In the genomic region with DNA sequence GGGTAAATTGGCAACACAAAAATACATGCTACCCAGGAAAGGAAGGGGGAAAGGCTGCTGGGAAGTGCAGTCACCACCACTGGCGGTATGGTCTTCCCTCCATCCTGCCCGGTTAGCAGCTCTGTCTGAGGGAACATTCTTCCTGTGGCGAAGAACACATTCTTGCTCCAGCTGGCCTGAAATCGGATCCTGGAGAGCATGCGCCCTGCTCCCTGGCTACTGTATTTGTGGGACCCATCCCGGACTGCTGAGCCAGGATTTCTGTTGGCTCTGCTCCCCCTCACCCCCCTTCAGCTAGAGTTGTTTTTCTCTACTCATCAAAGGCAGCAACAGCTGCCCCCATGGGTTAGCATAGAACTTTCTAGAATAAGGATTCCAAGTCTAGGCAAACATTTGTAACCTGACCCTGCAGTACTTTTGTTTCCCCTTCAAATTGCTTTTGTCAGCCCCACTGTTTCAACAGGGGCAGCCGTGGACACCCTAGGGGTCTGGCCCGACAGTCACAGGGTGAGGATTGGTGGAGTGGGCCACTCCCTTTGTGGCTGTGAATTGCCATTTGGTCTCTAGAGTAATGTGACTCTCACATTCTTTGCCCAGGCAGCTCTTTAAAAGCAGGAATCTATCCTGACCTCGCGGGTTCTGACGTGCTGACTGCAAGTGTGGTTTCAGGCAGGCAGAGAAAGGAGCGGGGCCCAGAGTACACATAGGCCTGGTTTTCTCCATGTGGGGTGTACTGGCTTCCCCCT, we compare ENCODE assay signal across 8 cellular contexts.
DNase-seq lines count a peak whose midpoint lies in the region; ATAC-seq and TF ChIP-seq lines count a peak whose summit lies in the region.

No MANE protein-coding gene starts in this region.

- no peaks in the 10 kb centered on the region for H3K27me3 Mint-ChIP-seq in activated T-cell treated with anti-CD3 and anti-CD28 coated beads, Interleukin-2, amount 50 U/mL, for 72 hours (ENCODE audit: low read depth)

- H3K4me1 Mint-ChIP-seq in activated T-cell treated with anti-CD3 and anti-CD28 coated beads, Interleukin-2, amount 50 U/mL, for 72 hours (ENCODE audit: low read depth): peaks cover 80% of the 10 kb centered on the region

- H3K27ac ChIP-seq in neutrophil: peak overlapping the region; percentile 97

- H3K4me1 ChIP-seq in neutrophil (ENCODE audit: control insufficient read depth in 1 of 2, insufficient read depth in 1 of 2, low read depth in 1 of 2, low read length in 1 of 2): peaks cover 68 to 81% of the 10 kb centered on the region in 2 experiments

- H3K9me3 ChIP-seq in MG63 (no peaks in the 10 kb centered on the region), neutrophil (no peaks in the 10 kb centered on the region)

- ATAC-seq in activated T-cell treated with anti-CD3 and anti-CD28 coated beads, Interleukin-2, amount 50 U/mL, for 72 hours (replicated peaks in 1 of 2): peak; percentile 39 to 42
- ATAC-seq in GM19324 (IDR thresholded peaks at IDR 0.05; ENCODE audit: low FRiP score, unreplicated experiment) (no peak), GM21390 (IDR thresholded peaks at IDR 0.05; ENCODE audit: unreplicated experiment) (no peak)

- TF ChIP-seq CTCF in neutrophil (IDR thresholded peaks at IDR 0.05): no peak

- H3K36me3 ChIP-seq in MG63: no peaks in the 10 kb centered on the region
- no peaks in the 10 kb centered on the region for H3K36me3 ChIP-seq in neutrophil

- H3K4me3 Mint-ChIP-seq in activated T-cell treated with anti-CD3 and anti-CD28 coated beads, Interleukin-2, amount 50 U/mL, for 72 hours: peak overlapping the region; percentile 33 to 45

- H3K36me3 Mint-ChIP-seq in activated T-cell treated with anti-CD3 and anti-CD28 coated beads, Interleukin-2, amount 50 U/mL, for 72 hours (ENCODE audit: insufficient read depth in 2 of 2): peaks cover 10 to 17% of the 10 kb centered on the region in 2 donors

- H3K4me3 ChIP-seq in MG63: no peak overlapping the region
- H3K4me3 ChIP-seq in neutrophil (ENCODE audit: low read depth in 1 of 2, low read length in 1 of 2): peak overlapping the region in 1 of 2 experiments; percentile 55

- H3K27ac Mint-ChIP-seq in activated T-cell treated with anti-CD3 and anti-CD28 coated beads, Interleukin-2, amount 50 U/mL, for 72 hours: peak overlapping the region; percentile 38

- peaks cover 0 to 4% of the 10 kb centered on the region in 2 donors for H3K9me3 Mint-ChIP-seq in activated T-cell treated with anti-CD3 and anti-CD28 coated beads, Interleukin-2, amount 50 U/mL, for 72 hours

- peak; percentile 60 for DNase-seq in NCI-H345 (lab: John Stamatoyannopoulos, UW)
- DNase-seq in NCI-H345 treated with DMSO at 0.1 percent for 48 hours (lab: John Stamatoyannopoulos, UW; ENCODE audit: unreplicated experiment): no peak
- DNase-seq in MG63: peak; percentile 87
- peak in 1 of 2 donors; percentile 37 for DNase-seq in activated T-cell treated with anti-CD3 and anti-CD28 coated beads, Interleukin-2, amount 50 U/mL, for 72 hours
- peak; percentile 63 for DNase-seq in foreskin melanocyte

- H3K27me3 ChIP-seq in MG63: no peaks in the 10 kb centered on the region
- H3K27me3 ChIP-seq in neutrophil: no peaks in the 10 kb centered on the region

Comparison
In these comparisons a context has a peak if more than half of its experiments do, and no peak if none do; other contexts are left out.
1. ATAC-seq: peak in activated T-cell treated with anti-CD3 and anti-CD28 coated beads, Interleukin-2, amount 50 U/mL, for 72 hours (2 of 2); none in GM19324 (single experiment) and GM21390 (single experiment).